Comparison of ENCODE assay signal across 18 cellular contexts in the genomic region with DNA sequence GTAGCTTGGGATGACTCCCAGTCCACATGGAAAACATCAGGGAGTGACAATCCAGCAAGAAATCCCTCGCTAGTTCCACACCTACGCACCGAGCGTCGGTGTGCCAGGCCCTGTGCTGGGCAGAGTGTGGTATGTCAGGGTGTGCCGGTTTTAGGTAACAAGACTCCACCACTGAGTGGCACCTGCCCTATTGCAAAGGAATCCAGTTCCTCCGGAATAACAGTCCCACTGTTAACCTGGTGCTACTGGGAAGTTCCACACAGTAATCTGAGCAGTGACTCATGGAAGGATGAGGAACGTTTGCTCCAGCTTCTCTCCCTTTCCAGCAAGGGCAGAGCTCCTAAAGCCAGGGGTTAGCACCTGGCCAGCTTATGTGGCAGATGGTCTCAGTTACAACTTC. TPM values are rescaled to one million over a fixed set of nuclear protein-coding genes. Genes with fewer than 3 reads are reported as not detected.
DNase-seq lines count a peak whose midpoint lies in the region; ATAC-seq, FAIRE-seq and TF ChIP-seq lines count a peak whose summit lies in the region.
"Had no signal": no experiment of that assay in that cellular context is flagged by ENCODE, and none has a peak within 500 bp of the region (broad histone marks: within the 10 kb centered on the region; RNA-seq: fewer than 3 reads in every experiment).

No MANE protein-coding gene starts in this region.

- H2AK5ac ChIP-seq in IMR-90 (ENCODE audit: low read depth, low read length) = no peak overlapping the region

- no peak overlapping the region for H3K4ac ChIP-seq in IMR-90 (ENCODE audit: low read depth, low read length)

- POLR2A ChIA-PET in IMR-90 (lab: Charles Lee; ENCODE audit: unreplicated experiment) = no interaction called here
- POLR2A ChIA-PET in WTC11 (lab: Charles Lee) = interaction anchor here (0.7 to 1.3 kb wide), 2 partner anchors 15 to 187 kb away, joined by 3 read pairs; no protein-coding TSS in a partner anchor

- no peak overlapping the region for H3K56ac ChIP-seq in IMR-90 (ENCODE audit: extremely low read depth, insufficient read depth, low read length)

- FAIRE-seq in kidney (lab: Jason Lieb, UNC) (no peak), RCC 7860 (lab: Jason Lieb, UNC) (no peak)
- FAIRE-seq: colon had no signal

- ATAC-seq in IMR-90 (ENCODE audit: low read depth) = peak; percentile 42; the same call in 1 of the 2 replicates
- ATAC-seq in WTC11 = no peak; the same call in 1 of the 2 replicates
- no peak for ATAC-seq in activated T-cell treated with anti-CD3 and anti-CD28 coated beads, Interleukin-2, amount 50 U/mL, for 72 hours (replicated peaks in 1 of 2)

- H3K4me1 ChIP-seq in IMR-90 (ENCODE audit: control insufficient read depth, insufficient read depth, low read length) (no peaks in the 10 kb centered on the region), kidney (ENCODE audit: control insufficient read depth in 1 of 2, insufficient read depth in 1 of 2, low read depth in 1 of 2, low read length in 2 of 2) (peaks cover 6 to 20% of the 10 kb centered on the region in 2 donors)

- no peak overlapping the region for H2BK20ac ChIP-seq in IMR-90 (ENCODE audit: low read depth, low read length)

- peaks cover 26% of the 10 kb centered on the region for H3K36me3 Mint-ChIP-seq in WTC11
- peaks cover 0 to 17% of the 10 kb centered on the region in 2 donors for H3K36me3 Mint-ChIP-seq in activated T-cell treated with anti-CD3 and anti-CD28 coated beads, Interleukin-2, amount 50 U/mL, for 72 hours (ENCODE audit: insufficient read depth in 2 of 2)

- H2BK15ac ChIP-seq in IMR-90 (ENCODE audit: low read depth, low read length) = no peak overlapping the region

- no TSS peak for BruUV-seq in IMR-90 (replicated peaks; lab: Mats Ljungman, UMichigan)

- no peak overlapping the region for H2BK120ac ChIP-seq in IMR-90 (ENCODE audit: low read depth, low read length)

- no peaks in the 10 kb centered on the region for H3K27me3 Mint-ChIP-seq in WTC11 (ENCODE audit: low read depth)
- H3K27me3 Mint-ChIP-seq in activated T-cell treated with anti-CD3 and anti-CD28 coated beads, Interleukin-2, amount 50 U/mL, for 72 hours (ENCODE audit: low read depth) = peaks cover 5% of the 10 kb centered on the region

- H3K4me3 Mint-ChIP-seq in WTC11 = no peak overlapping the region
- H3K4me3 Mint-ChIP-seq in activated T-cell treated with anti-CD3 and anti-CD28 coated beads, Interleukin-2, amount 50 U/mL, for 72 hours = no peak overlapping the region
- H3K4me3 Mint-ChIP-seq: IgD-negative memory B cell had no signal

- H3K27ac ChIP-seq in IMR-90 (ENCODE audit: insufficient read depth, low read length) (no peak overlapping the region), kidney (ENCODE audit: low read depth in 2 of 2, low read length in 2 of 2) (no peak overlapping the region), skin epidermis (peak overlapping the region in 12 of 21 experiments; percentile 12 to 75 (median 40))

- CTCF ChIA-PET in IMR-90 (lab: Yijun Ruan, JAX) (no interaction called here), WTC11 (lab: Charles Lee) (interaction anchor here (0.7 to 5.4 kb wide), 3 partner anchors 10 to 128 kb away, joined by 3 to 39 read pairs (median 11); a partner anchor contains a TSS)

- H2AFZ ChIP-seq in IMR-90 (replicated peaks; ENCODE audit: low read length, poor library complexity) = no peak overlapping the region

- H3K27ac Mint-ChIP-seq in WTC11 = peak overlapping the region; percentile 38; the same call in 1 of the 2 replicates
- no peak overlapping the region for H3K27ac Mint-ChIP-seq in activated T-cell treated with anti-CD3 and anti-CD28 coated beads, Interleukin-2, amount 50 U/mL, for 72 hours
- H3K27ac Mint-ChIP-seq: IgD-negative memory B cell had no signal

- H3K27me3 ChIP-seq in IMR-90 (ENCODE audit: control insufficient read depth, insufficient read depth, low read length) = no peaks in the 10 kb centered on the region
- H3K27me3 ChIP-seq: BLaER1 had no signal

- in situ Hi-C loops in IMR-90 (cut with MboI; ENCODE audit: low sequenced_read_pairs) = no loop called here

- no peaks in the 10 kb centered on the region for H3K9me3 Mint-ChIP-seq in WTC11
- H3K9me3 Mint-ChIP-seq in activated T-cell treated with anti-CD3 and anti-CD28 coated beads, Interleukin-2, amount 50 U/mL, for 72 hours = no peaks in the 10 kb centered on the region

- no peaks in the 10 kb centered on the region for H3K4me1 Mint-ChIP-seq in WTC11
- H3K4me1 Mint-ChIP-seq in activated T-cell treated with anti-CD3 and anti-CD28 coated beads, Interleukin-2, amount 50 U/mL, for 72 hours (ENCODE audit: low read depth) = no peaks in the 10 kb centered on the region
- H3K4me1 Mint-ChIP-seq: IgD-negative memory B cell had no signal

- TF ChIP-seq RAD21 in IMR-90 (IDR thresholded peaks at IDR 0.05; ENCODE audit: low read length) = no peak

- H2AK9ac ChIP-seq in IMR-90 (replicated peaks; ENCODE audit: low read depth, low read length, poor library complexity) = no peak overlapping the region

- WGBS in IMR-90 (ENCODE audit: extremely low coverage in 2 of 2, insufficient read length in 1 of 2), 2 experiments = 100% methylated on average over 1 of the region's 8 CpGs; no CpG with 5 or more reads in 1 of the 2 experiments

- intact Hi-C loops in IMR-90 (cut with micrococcal nuclease) = no loop called here
- intact Hi-C loops in kidney (cut with DNase I) = no loop called here

- TF ChIP-seq POLR2A in IMR-90 (IDR thresholded peaks at IDR 0.05; ENCODE audit: low read depth, low read length) = no peak

- TF ChIP-seq CTCF in IMR-90 (conservative IDR thresholded peaks at IDR 0.05; ENCODE audit: low read depth, low read length) (no peak), WTC11 (IDR thresholded peaks at IDR 0.05) (no peak), kidney (IDR thresholded peaks at IDR 0.05; ENCODE audit: borderline replicate concordance, extremely low read depth, insufficient read depth) (no peak)

- H3K4me2 ChIP-seq in IMR-90 (ENCODE audit: low read depth, low read length) = no peak overlapping the region

- H3K14ac ChIP-seq in IMR-90 (replicated peaks; ENCODE audit: low read depth, low read length) = no peak overlapping the region

- no peak overlapping the region for H4K5ac ChIP-seq in IMR-90 (ENCODE audit: low read depth, low read length)

- H3K36me3 ChIP-seq in IMR-90 (ENCODE audit: control insufficient read depth, insufficient read depth, low read length) (peaks cover 24% of the 10 kb centered on the region), kidney (ENCODE audit: control insufficient read depth in 1 of 2, insufficient read depth in 2 of 2, low read length in 2 of 2) (peaks cover 16 to 18% of the 10 kb centered on the region in 2 donors)

- H3K23ac ChIP-seq in IMR-90 (ENCODE audit: low read depth, low read length) = no peak overlapping the region

- no peak overlapping the region for H4K8ac ChIP-seq in IMR-90 (ENCODE audit: low read depth in 2 of 2, low read length in 2 of 2)

- H3K9ac ChIP-seq in IMR-90 (ENCODE audit: low read depth, low read length) (no peak overlapping the region), kidney (ENCODE audit: low read length in 2 of 2) (no peak overlapping the region)
- H3K9ac ChIP-seq: BLaER1 had no signal

- H3K79me1 ChIP-seq in IMR-90 (ENCODE audit: low read depth in 1 of 2, low read length in 2 of 2) = no peaks in the 10 kb centered on the region; a peak in 1 of 4 replicates

- no peak overlapping the region for H3K4me3 ChIP-seq in IMR-90 (ENCODE audit: insufficient read depth, low read depth, low read length)
- H3K4me3 ChIP-seq in kidney (ENCODE audit: low read length in 2 of 2) = no peak overlapping the region
- no peak overlapping the region for H3K4me3 ChIP-seq in skin epidermis
- H3K4me3 ChIP-seq: BLaER1 had no signal

- dilution Hi-C loops in IMR-90 (cut with HindIII; ENCODE audit: low sequenced_read_pairs, unreplicated experiment) = no loop called here

- DNase-seq in IMR-90 = peak; percentile 49
- DNase-seq in WTC11 (ENCODE audit: low spot score) = no peak
- DNase-seq in kidney = peak; percentile 30
- DNase-seq in NCI-H1048 (lab: John Stamatoyannopoulos, UW) = no peak
- DNase-seq in RCC 7860 (ENCODE audit: low spot score) = no peak
- no peak for DNase-seq in activated T-cell treated with anti-CD3 and anti-CD28 coated beads, Interleukin-2, amount 50 U/mL, for 72 hours
- DNase-seq: activated CD8-positive, alpha-beta memory T cell treated with anti-CD3 and anti-CD28 coated beads, Interleukin-2, amount 50 U/mL, for 4 hours; aorta; midbrain; NCI-H1092; T1000 had no signal

- no peak overlapping the region for H3K18ac ChIP-seq in IMR-90 (ENCODE audit: low read depth, low read length)

- no peak overlapping the region for H4K91ac ChIP-seq in IMR-90 (ENCODE audit: insufficient read depth, low read depth, low read length)

- no peaks in the 10 kb centered on the region; the same call in 1 of the 2 replicates for H3K9me1 ChIP-seq in IMR-90 (ENCODE audit: insufficient read depth, low read length)

- H3K9me3 ChIP-seq in IMR-90 (ENCODE audit: control insufficient read depth, insufficient read depth, low read length) (no peaks in the 10 kb centered on the region), kidney (ENCODE audit: control insufficient read depth in 1 of 2, low read length in 2 of 2) (no peaks in the 10 kb centered on the region)
- H3K9me3 ChIP-seq: BLaER1 had no signal

- H4K20me1 ChIP-seq in IMR-90 (ENCODE audit: insufficient read depth, low read length) = no peaks in the 10 kb centered on the region; the same call in 1 of the 2 replicates

- no peak overlapping the region for H2BK5ac ChIP-seq in IMR-90 (ENCODE audit: low read depth, low read length, poor library complexity, severe bottlenecking)

RNA-seq across cellular contexts. Expression of a gene that starts 14.3 kb away (rescaled TPM):
- total RNA-seq in IMR-90 (2012; rRNA removed) (2.7 and 3.9 TPM in 2 replicates), WTC11 (2021) (9.2 to 14.0 TPM (median 12.9 TPM) in 3 replicates), kidney (43.6 TPM)
- polyA plus RNA-seq in IMR-90 (2012; rRNA removed) (17.2 and 42.9 TPM in 2 replicates), kidney (ENCODE audit: insufficient read depth, low read depth, low replicate concordance) (7.7 TPM)
- 4.7 and 5.1 TPM in 2 replicates for polyA plus RNA-seq in IMR-90 (2012; cell fraction: cytosol; rRNA removed)
- polyA plus RNA-seq in IMR-90 (2012; cell fraction: nucleus; rRNA removed; ENCODE audit: low replicate concordance) = 181 and 244 TPM in 2 replicates
- 10 to 100 TPM in 1 of 2 donors, 1 to 10 TPM in 1; 9.5 to 14.9 TPM for total RNA-seq in activated T-cell treated with anti-CD3 and anti-CD28 coated beads, Interleukin-2, amount 50 U/mL, for 72 hours

RNA-seq across cellular contexts. Expression of a gene that starts 15.5 kb away (rescaled TPM):
- total RNA-seq in IMR-90 (2012; rRNA removed) (53.9 and 61.7 TPM in 2 replicates), WTC11 (2021) (105 to 113 TPM (median 107 TPM) in 3 replicates), kidney (73.0 TPM)
- polyA plus RNA-seq in IMR-90 (2012; rRNA removed) (36.4 and 37.2 TPM in 2 replicates), kidney (ENCODE audit: insufficient read depth, low read depth, low replicate concordance) (43.4 TPM)
- 23.0 and 23.1 TPM in 2 replicates for polyA plus RNA-seq in IMR-90 (2012; cell fraction: cytosol; rRNA removed)
- polyA plus RNA-seq in IMR-90 (2012; cell fraction: nucleus; rRNA removed; ENCODE audit: low replicate concordance) = 8.0 and 15.4 TPM in 2 replicates
- total RNA-seq in activated T-cell treated with anti-CD3 and anti-CD28 coated beads, Interleukin-2, amount 50 U/mL, for 72 hours = 10 to 100 TPM; 39.5 to 46.9 TPM

RNA-seq across cellular contexts. Expression of a gene that starts 20.8 kb away (rescaled TPM):
- 26.2 and 71.9 TPM in 2 replicates for total RNA-seq in IMR-90 (2012; rRNA removed)
- polyA plus RNA-seq in IMR-90 (2012; rRNA removed) = 131 and 154 TPM in 2 replicates
- 17.4 and 27.5 TPM in 2 replicates for polyA plus RNA-seq in IMR-90 (2012; cell fraction: cytosol; rRNA removed)
- polyA plus RNA-seq in IMR-90 (2012; cell fraction: nucleus; rRNA removed; ENCODE audit: low replicate concordance) = 9.8 and 38.0 TPM in 2 replicates
- 441 to 512 TPM (median 491 TPM) in 3 replicates for total RNA-seq in WTC11 (2021)
- total RNA-seq in kidney = 377 TPM
- 605 TPM for polyA plus RNA-seq in kidney (ENCODE audit: insufficient read depth, low read depth, low replicate concordance)
- 100 to 1,000 TPM; 507 to 537 TPM for total RNA-seq in activated T-cell treated with anti-CD3 and anti-CD28 coated beads, Interleukin-2, amount 50 U/mL, for 72 hours

RNA-seq across cellular contexts. Expression of a gene that starts 23.7 kb away (rescaled TPM):
- total RNA-seq in IMR-90 (2012; rRNA removed) = not detected in 2 replicates
- polyA plus RNA-seq in IMR-90 (2012; rRNA removed) = not detected in 2 replicates
- polyA plus RNA-seq in IMR-90 (2012; cell fraction: cytosol; rRNA removed) = not detected in 2 replicates
- polyA plus RNA-seq in IMR-90 (2012; cell fraction: nucleus; rRNA removed; ENCODE audit: low replicate concordance) = not detected in 2 replicates
- total RNA-seq in WTC11 (2021) = 74.7 to 78.7 TPM (median 78.3 TPM) in 3 replicates
- not detected for total RNA-seq in kidney
- not detected for polyA plus RNA-seq in kidney (ENCODE audit: insufficient read depth, low read depth, low replicate concordance)
- total RNA-seq in activated T-cell treated with anti-CD3 and anti-CD28 coated beads, Interleukin-2, amount 50 U/mL, for 72 hours = not detected
- total RNA-seq: aorta, glomerular endothelial cell, SK-MEL-5 had no signal
- polyA plus RNA-seq: aorta, IgD-negative memory B cell, thymus had no signal

RNA-seq across cellular contexts. Expression of a gene that starts 40.1 kb away (rescaled TPM):
- under 0.01 TPM in 1 of 2 replicates, not detected in the other for total RNA-seq in IMR-90 (2012; rRNA removed)
- polyA plus RNA-seq in IMR-90 (2012; rRNA removed) = 0.06 and 0.09 TPM in 2 replicates
- polyA plus RNA-seq in IMR-90 (2012; cell fraction: cytosol; rRNA removed) = 0.02 TPM in 1 of 2 replicates, not detected in the other
- 0.37 and 0.48 TPM in 2 replicates for polyA plus RNA-seq in IMR-90 (2012; cell fraction: nucleus; rRNA removed; ENCODE audit: low replicate concordance)
- total RNA-seq in WTC11 (2021) = 1.6 to 2.4 TPM (median 1.6 TPM) in 3 replicates
- total RNA-seq in kidney = 0.85 TPM
- polyA plus RNA-seq in kidney (ENCODE audit: insufficient read depth, low read depth, low replicate concordance) = 0.54 TPM
- total RNA-seq in activated T-cell treated with anti-CD3 and anti-CD28 coated beads, Interleukin-2, amount 50 U/mL, for 72 hours = under 1 TPM; 0.16 to 0.31 TPM
- polyA plus RNA-seq: IgD-negative memory B cell had no signal

Comparison
In these comparisons a context has a peak if more than half of its experiments do, and no peak if none do; other contexts are left out.
1. DNase-seq: peak in IMR-90 (single experiment) and kidney (single experiment); none in WTC11 (single experiment), NCI-H1048 (single experiment), RCC 7860 (single experiment) and activated T-cell treated with anti-CD3 and anti-CD28 coated beads, Interleukin-2, amount 50 U/mL, for 72 hours (0 of 2).
2. H3K27ac ChIP-seq: peak in skin epidermis (12 of 21); none in IMR-90 (single experiment) and kidney (0 of 2).